28 cellular contexts compared by ENCODE assay signal in genomic region chr1:83796409-83796808, GRCh38.
DNase-seq lines count a peak whose midpoint lies in the region; ATAC-seq and TF ChIP-seq lines count a peak whose summit lies in the region.
"Had no signal": no experiment of that assay in that cellular context is flagged by ENCODE, and none has a peak within 500 bp of the region (broad histone marks: within the 10 kb centered on the region; RNA-seq: fewer than 3 reads in every experiment).

No MANE protein-coding gene starts in this region.

- no peak for ATAC-seq in HG03045 (IDR thresholded peaks at IDR 0.05; ENCODE audit: unreplicated experiment)
- ATAC-seq: naive thymus-derived CD8-positive, alpha-beta T cell; PC-3; sciatic nerve; T-helper 17 cell had no signal

- 69% methylated on average over 4 of the region's 4 CpGs for WGBS in smooth muscle cell (ENCODE audit: low lambda C conversion rate)

- no peaks in the 10 kb centered on the region for H3K79me2 ChIP-seq in smooth muscle cell (ENCODE audit: low read depth)

- no peak overlapping the region for H3K4me2 ChIP-seq in smooth muscle cell

- H3K4me1 ChIP-seq in adipocyte (ENCODE audit: control insufficient read depth, insufficient read depth, low read length) (peaks cover 6% of the 10 kb centered on the region), smooth muscle cell (ENCODE audit: low read depth) (no peaks in the 10 kb centered on the region)
- no peaks in the 10 kb centered on the region for H3K4me1 ChIP-seq in effector memory CD4-positive, alpha-beta T cell (ENCODE audit: control insufficient read depth, insufficient read depth, low read length, poor library complexity, severe bottlenecking)
- H3K4me1 ChIP-seq: Caco-2, prostate gland had no signal

- TF ChIP-seq CTCF in smooth muscle cell (IDR thresholded peaks at IDR 0.05; ENCODE audit: borderline replicate concordance, insufficient read depth, poor library complexity, severe bottlenecking): no peak

- no peaks in the 10 kb centered on the region for H4K20me1 ChIP-seq in smooth muscle cell (ENCODE audit: low read depth)

- no peaks in the 10 kb centered on the region for H3K36me3 ChIP-seq in adipocyte (ENCODE audit: control insufficient read depth, insufficient read depth, low read length, severe bottlenecking)
- no peaks in the 10 kb centered on the region for H3K36me3 ChIP-seq in smooth muscle cell (ENCODE audit: low read depth)
- no peaks in the 10 kb centered on the region for H3K36me3 ChIP-seq in effector memory CD4-positive, alpha-beta T cell (ENCODE audit: control insufficient read depth, insufficient read depth, low read length)
- H3K36me3 ChIP-seq: prostate gland, tibial nerve had no signal

- peak; percentile 58 for DNase-seq in GM04503 (ENCODE audit: low read depth)
- peak; percentile 68 for DNase-seq in adipocyte (ENCODE audit: low read depth)
- DNase-seq in iPS DF 19.7 (ENCODE audit: low read depth, low spot score): peak; percentile 12
- DNase-seq in smooth muscle cell (lab: John Stamatoyannopoulos, UW; ENCODE audit: unreplicated experiment): no peak
- DNase-seq in effector memory CD4-positive, alpha-beta T cell: no peak
- no peak for DNase-seq in cortex of kidney (lab: John Stamatoyannopoulos, UW)
- DNase-seq: activated CD4-positive, alpha-beta memory T cell treated with anti-CD3 and anti-CD28 coated beads, Interleukin-2, amount 10 ng/mL, durations not matched to agents 7 days and 5 days; activated CD4-positive, alpha-beta T cell treated with anti-CD3 and anti-CD28 coated beads for 1 hour; activated naive CD4-positive, alpha-beta T cell treated with anti-CD3 and anti-CD28 coated beads, Interleukin-2, amount 10 ng/mL, durations not matched to agents 7 days and 5 days; amniotic stem cell; Caco-2; DMS79; GDM1; midbrain; naive thymus-derived CD8-positive, alpha-beta T cell; NCI-H1417; NCI-H2029 treated with DMSO at 0.1 percent for 48 hours; NCI-H2227 treated with DMSO at 0.1 percent for 48 hours; NCI-H526 treated with DMSO at 0.1 percent for 48 hours; PC-3; stimulated activated CD4-positive, alpha-beta T cell treated with anti-CD3 and anti-CD28 coated beads, Interleukin-4, amount 100 ng/mL, for 1 hour; T-helper 17 cell had no signal

- no peak overlapping the region for H2AFZ ChIP-seq in smooth muscle cell (ENCODE audit: low read depth)

- peaks cover 4% of the 10 kb centered on the region for H3K27me3 ChIP-seq in adipocyte (replicated peaks; ENCODE audit: control insufficient read depth, insufficient read depth, low read length)
- no peaks in the 10 kb centered on the region for H3K27me3 ChIP-seq in smooth muscle cell (ENCODE audit: low read depth)
- H3K27me3 ChIP-seq in effector memory CD4-positive, alpha-beta T cell (replicated peaks; ENCODE audit: control insufficient read depth, insufficient read depth, low read length, poor library complexity, severe bottlenecking): no peaks in the 10 kb centered on the region
- H3K27me3 ChIP-seq: tibial nerve had no signal

- H3K9me3 ChIP-seq in adipocyte (ENCODE audit: control insufficient read depth, low read length) (no peaks in the 10 kb centered on the region), smooth muscle cell (replicated peaks; ENCODE audit: low read depth) (no peaks in the 10 kb centered on the region)
- no peaks in the 10 kb centered on the region for H3K9me3 ChIP-seq in effector memory CD4-positive, alpha-beta T cell (ENCODE audit: control insufficient read depth, low read length)
- H3K9me3 ChIP-seq: Caco-2, prostate gland, tibial nerve had no signal

- no peak overlapping the region for H3K9ac ChIP-seq in adipocyte (ENCODE audit: low read length)
- no peak overlapping the region for H3K9ac ChIP-seq in smooth muscle cell (ENCODE audit: low read depth)

- no peak overlapping the region for H3K4me3 ChIP-seq in adipocyte (ENCODE audit: low read length)
- H3K4me3 ChIP-seq in smooth muscle cell: no peak overlapping the region
- H3K4me3 ChIP-seq in effector memory CD4-positive, alpha-beta T cell (ENCODE audit: insufficient read depth, low read depth, low read length, poor library complexity, severe bottlenecking): no peak overlapping the region
- H3K4me3 ChIP-seq: prostate gland, tibial nerve had no signal

- H3F3A ChIP-seq in smooth muscle cell (ENCODE audit: low read depth): peaks cover 6% of the 10 kb centered on the region

- peak overlapping the region; percentile 32 for H3K27ac ChIP-seq in smooth muscle cell (ENCODE audit: low read depth)
- H3K27ac ChIP-seq in effector memory CD4-positive, alpha-beta T cell (ENCODE audit: insufficient read depth, low read length, poor library complexity, severe bottlenecking): no peak overlapping the region
- H3K27ac ChIP-seq: C4-2B, HL-60, prostate gland, tibial nerve had no signal

Comparison
In these comparisons a context has a peak if more than half of its experiments do, and no peak if none do; other contexts are left out.
1. DNase-seq: peak in GM04503 (single experiment), adipocyte (single experiment) and iPS DF 19.7 (single experiment); none in smooth muscle cell (single experiment), effector memory CD4-positive, alpha-beta T cell (0 of 3) and cortex of kidney (single experiment).